In genomic region chr20:44405246-44405645, GRCh38 we compare ENCODE assay signal across 23 cellular contexts. TPM values are rescaled to one million over a fixed set of nuclear protein-coding genes. Genes with fewer than 3 reads are reported as not detected.
"Had no signal": no experiment of that assay in that cellular context is flagged by ENCODE, and none has a peak within 500 bp of the region (broad histone marks: within the 10 kb centered on the region; RNA-seq: fewer than 3 reads in every experiment).

No MANE protein-coding gene starts in this region.

- H3K36me3 ChIP-seq: breast epithelium, gastrocnemius medialis, heart left ventricle, neural progenitor cell, ovary, thoracic aorta had no signal

- DNase-seq: activated CD4-positive, alpha-beta T cell treated with anti-CD3 and anti-CD28 coated beads for 1 hour; activated CD4-positive, alpha-beta T cell treated with anti-CD3 and anti-CD28 coated beads, Interleukin-2, amount 50 U/mL, for 4 hours; activated naive CD4-positive, alpha-beta T cell treated with Interleukin-2 at 50 U/mL for 16 hours; activated naive CD8-positive, alpha-beta T cell treated with anti-CD3 and anti-CD28 coated beads, Interleukin-2, amount 50 U/mL, for 24 hours; cerebellar nuclear complex; gastrocnemius medialis; islet precursor cell; midbrain; naive B cell; ovary; stimulated activated CD4-positive, alpha-beta T cell treated with anti-CD3 and anti-CD28 coated beads, Interleukin-12 subunit alpha, Interleukin-12 subunit beta, amount 100 ng/mL, for 4 hours; stimulated activated CD4-positive, alpha-beta T cell treated with anti-CD3 and anti-CD28 coated beads, Interleukin-2, amount 100 ng/mL, for 24 hours had no signal

- H3K27ac ChIP-seq: breast epithelium, epithelial cell of prostate, gastrocnemius medialis, heart left ventricle, neural progenitor cell, ovary, thoracic aorta, VCaP had no signal

- H3K9me3 ChIP-seq: breast epithelium, gastrocnemius medialis, heart left ventricle, ovary, thoracic aorta had no signal

- H3K4me3 ChIP-seq: breast epithelium, gastrocnemius medialis, heart left ventricle, lung, neural progenitor cell, ovary, thoracic aorta had no signal

- H2AFZ ChIP-seq: neural progenitor cell had no signal

- H3K27ac Mint-ChIP-seq: activated naive CD8-positive, alpha-beta T cell treated with anti-CD3 and anti-CD28 coated beads, Interleukin-2, amount 50 U/mL, for 24 hours; activated T-helper 17 cell treated with anti-CD3 and anti-CD28 coated beads, Interleukin-2, amount 50 U/mL, for 72 hours; dendritic cell treated with granulocyte-macrophage colony-stimulating factor and Interleukin-4, amounts not matched to agents 40 ng/mL and 50 ng/mL, for 4 days; naive B cell had no signal

- H3K4me1 Mint-ChIP-seq: activated naive CD8-positive, alpha-beta T cell treated with anti-CD3 and anti-CD28 coated beads, Interleukin-2, amount 50 U/mL, for 24 hours; activated T-helper 17 cell treated with anti-CD3 and anti-CD28 coated beads, Interleukin-2, amount 50 U/mL, for 72 hours; neural progenitor cell had no signal

- H3K36me3 Mint-ChIP-seq: naive B cell, neural progenitor cell had no signal

- H3K4me3 Mint-ChIP-seq: activated naive CD8-positive, alpha-beta T cell treated with anti-CD3 and anti-CD28 coated beads, Interleukin-2, amount 50 U/mL, for 24 hours; activated T-helper 17 cell treated with anti-CD3 and anti-CD28 coated beads, Interleukin-2, amount 50 U/mL, for 72 hours; dendritic cell treated with granulocyte-macrophage colony-stimulating factor and Interleukin-4, amounts not matched to agents 40 ng/mL and 50 ng/mL, for 4 days; naive B cell; neural progenitor cell had no signal

- H3K9ac ChIP-seq: neural progenitor cell had no signal

- H3K27me3 Mint-ChIP-seq: activated naive CD8-positive, alpha-beta T cell treated with anti-CD3 and anti-CD28 coated beads, Interleukin-2, amount 50 U/mL, for 24 hours; dendritic cell treated with granulocyte-macrophage colony-stimulating factor and Interleukin-4, amounts not matched to agents 40 ng/mL and 50 ng/mL, for 4 days had no signal

- H3K4me2 ChIP-seq: neural progenitor cell had no signal

- H3K4me1 ChIP-seq: breast epithelium, gastrocnemius medialis, heart left ventricle, neural progenitor cell had no signal

- ATAC-seq: activated naive CD8-positive, alpha-beta T cell treated with anti-CD3 and anti-CD28 coated beads, Interleukin-2, amount 50 U/mL, for 24 hours; activated T-helper 17 cell treated with anti-CD3 and anti-CD28 coated beads, Interleukin-2, amount 50 U/mL, for 72 hours; gastrocnemius medialis; heart left ventricle had no signal

- H3K27me3 ChIP-seq: breast epithelium, neural progenitor cell, ovary had no signal

RNA-seq across cellular contexts. Expression of gene HNF4A, which starts 49.7 kb away (rescaled TPM):
- total RNA-seq: activated T-helper 17 cell treated with anti-CD3 and anti-CD28 coated beads, Interleukin-2, amount 50 U/mL, for 72 hours; aorta; heart left ventricle; pulmonary artery endothelial cell had no signal
